In the genomic region with DNA sequence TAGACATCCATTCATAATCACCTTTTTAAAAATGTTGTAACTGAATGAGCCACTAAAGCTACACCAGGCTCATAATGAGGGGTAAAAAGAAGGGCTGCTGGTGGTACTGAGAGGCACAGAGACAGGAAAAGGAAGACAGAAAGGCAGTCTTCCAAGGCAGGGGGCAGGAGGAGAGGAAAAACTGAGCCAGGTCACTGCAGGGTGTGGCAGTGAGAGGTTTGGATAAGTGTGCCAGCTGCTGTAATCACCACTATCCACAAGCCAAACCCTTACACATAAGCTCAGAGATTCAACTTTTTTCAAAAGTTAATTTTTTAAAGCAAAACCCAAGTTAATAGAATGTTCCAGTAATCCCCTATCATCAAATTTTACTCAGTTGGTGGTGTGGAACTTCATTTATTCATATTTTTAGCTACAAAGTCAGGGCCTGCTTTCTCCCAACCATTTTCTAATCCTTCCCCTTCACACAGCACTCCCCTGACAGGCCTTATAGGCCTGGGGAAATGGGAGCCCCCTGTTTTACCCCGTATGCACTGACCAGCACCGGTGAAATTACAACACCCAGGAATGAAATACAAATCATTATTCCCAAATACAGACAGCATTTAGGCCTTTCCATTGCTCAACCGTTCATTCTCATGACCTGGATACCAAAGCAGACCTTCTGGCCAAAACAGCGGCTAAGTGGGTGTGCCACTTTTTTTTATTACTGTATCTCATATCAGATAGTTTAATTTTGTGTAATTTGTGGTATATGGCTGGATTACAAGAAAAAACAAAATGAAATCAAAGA, we compare ENCODE assay signal across 14 cellular contexts.
A peak's percentile ranks its signal among the peaks of the same experiment; 100 is the strongest.
DNase-seq lines count a peak whose midpoint lies in the region; ATAC-seq and TF ChIP-seq lines count a peak whose summit lies in the region.
"Had no signal": no experiment of that assay in that cellular context is flagged by ENCODE, and none has a peak within 500 bp of the region (broad histone marks: within the 10 kb centered on the region; RNA-seq: fewer than 3 reads in every experiment).

No MANE protein-coding gene starts in this region.

- WGBS in suprapubic skin: 50% methylated on average over 4 of the region's 4 CpGs

- no peak for DNase-seq in breast epithelium (ENCODE audit: low spot score in 2 of 2)
- no peak for DNase-seq in left ventricle myocardium inferior
- DNase-seq in suprapubic skin (ENCODE audit: low spot score in 2 of 2): no peak
- DNase-seq in stimulated activated CD8-positive, alpha-beta memory T cell treated with anti-CD3 and anti-CD28 coated beads, Interleukin-4, amount 100 ng/mL, for 48 hours: no peak
- DNase-seq in dedifferentiated amniotic fluid mesenchymal stem cell (ENCODE audit: extremely low spot score): no peak
- DNase-seq: amygdala, foreskin melanocyte, OCI-M1, T-cell had no signal

- POLR2A ChIA-PET in HEK293 (lab: Yijun Ruan, JAX): no interaction called here

- CTCF ChIA-PET in HEK293 (lab: Yijun Ruan, JAX): interaction anchor here (0.6 kb wide), 1 partner anchor 80 kb away, joined by 3 read pairs; no protein-coding TSS in a partner anchor

- H3K4me1 ChIP-seq in HEK293 (ENCODE audit: control insufficient read depth, insufficient read depth, low read length) (peaks cover 24% of the 10 kb centered on the region), breast epithelium (no peaks in the 10 kb centered on the region), left ventricle myocardium inferior (peaks cover 29% of the 10 kb centered on the region), suprapubic skin (peaks cover 15% of the 10 kb centered on the region)
- H3K4me1 ChIP-seq: BLaER1 treated with 17β-estradiol and CSF1 and Interleukin-3, amounts not matched to agents 10 nM and 100 nM; parathyroid adenoma had no signal

- no peak for TF ChIP-seq EP300 in suprapubic skin (IDR thresholded peaks at IDR 0.05)

- intact Hi-C loops in breast epithelium (cut with DNase I; ENCODE audit: low total_unique reads) (no loop called here), left ventricle myocardium inferior (cut with micrococcal nuclease) (no loop called here)

- H3K27ac ChIP-seq in HEK293 (ENCODE audit: extremely low read depth, low read depth, low read length) (peak overlapping the region; percentile 9; the same call in 1 of the 2 replicates), breast epithelium (peak overlapping the region; percentile 45 to 52), left ventricle myocardium inferior (replicated peaks) (peak overlapping the region; percentile 64), suprapubic skin (peak overlapping the region; percentile 68)
- H3K27ac ChIP-seq: BLaER1 treated with 17β-estradiol and CSF1 and Interleukin-3, amounts not matched to agents 10 nM and 100 nM; parathyroid adenoma had no signal

- H3K4me3 ChIP-seq in HEK293 (ENCODE audit: low read depth, low read length) (no peak overlapping the region), breast epithelium (no peak overlapping the region), left ventricle myocardium inferior (no peak overlapping the region), suprapubic skin (no peak overlapping the region)
- H3K4me3 ChIP-seq: BLaER1 treated with 17β-estradiol and CSF1 and Interleukin-3, amounts not matched to agents 10 nM and 100 nM had no signal

- no peak for TF ChIP-seq CTCF in HEK293 (tag by site-specific recombination; IDR thresholded peaks at IDR 0.05)
- no peak for TF ChIP-seq CTCF in breast epithelium (IDR thresholded peaks at IDR 0.05)
- TF ChIP-seq CTCF in left ventricle myocardium inferior (IDR thresholded peaks at IDR 0.05; ENCODE audit: borderline replicate concordance): no peak
- TF ChIP-seq CTCF in suprapubic skin (IDR thresholded peaks at IDR 0.05): no peak

- no peaks in the 10 kb centered on the region for H3K9me3 ChIP-seq in HEK293 (ENCODE audit: control insufficient read depth, insufficient read depth, low read depth, low read length)
- no peaks in the 10 kb centered on the region for H3K9me3 ChIP-seq in breast epithelium
- no peaks in the 10 kb centered on the region for H3K9me3 ChIP-seq in left ventricle myocardium inferior (replicated peaks)
- no peaks in the 10 kb centered on the region for H3K9me3 ChIP-seq in suprapubic skin
- H3K9me3 ChIP-seq: BLaER1 treated with 17β-estradiol and CSF1 and Interleukin-3, amounts not matched to agents 10 nM and 100 nM had no signal

- H3K36me3 ChIP-seq in HEK293 (ENCODE audit: control insufficient read depth in 2 of 2, insufficient read depth in 1 of 2, low read length in 2 of 2) (no peaks in the 10 kb centered on the region), breast epithelium (no peaks in the 10 kb centered on the region), left ventricle myocardium inferior (no peaks in the 10 kb centered on the region), suprapubic skin (no peaks in the 10 kb centered on the region)
- H3K36me3 ChIP-seq: BLaER1 treated with 17β-estradiol and CSF1 and Interleukin-3, amounts not matched to agents 10 nM and 100 nM had no signal

- TF ChIP-seq POLR2A in breast epithelium (IDR thresholded peaks at IDR 0.05) (no peak), suprapubic skin (IDR thresholded peaks at IDR 0.05) (no peak)

- ATAC-seq in HG03280 (IDR thresholded peaks at IDR 0.05; ENCODE audit: unreplicated experiment) (no peak), GM18870 (IDR thresholded peaks at IDR 0.05; ENCODE audit: unreplicated experiment) (no peak)
- ATAC-seq: T-cell had no signal

- no peaks in the 10 kb centered on the region for H3K27me3 ChIP-seq in breast epithelium
- H3K27me3 ChIP-seq in left ventricle myocardium inferior (ENCODE audit: low read depth): no peaks in the 10 kb centered on the region
- no peaks in the 10 kb centered on the region for H3K27me3 ChIP-seq in suprapubic skin
- H3K27me3 ChIP-seq: BLaER1 treated with 17β-estradiol and CSF1 and Interleukin-3, amounts not matched to agents 10 nM and 100 nM had no signal

TF ChIP-seq in HEK293, 187 proteins besides CTCF, POLR2A, EP300 and RAD21 (continues in another document):
- TF ChIP-seq ZNF670 (tag by site-specific recombination; IDR thresholded peaks at IDR 0.05; ENCODE audit: low read depth) (no peak), SCRT2 (tag by site-specific recombination; IDR thresholded peaks at IDR 0.05) (no peak), ZNF791 (tag by site-specific recombination; IDR thresholded peaks at IDR 0.05) (no peak), OVOL3 (tag by site-specific recombination; IDR thresholded peaks at IDR 0.05) (no peak), ZXDB (tag by site-specific recombination; IDR thresholded peaks at IDR 0.05) (no peak), ZBTB11 (tag by site-specific recombination; conservative IDR thresholded peaks at IDR 0.05; ENCODE audit: low read depth) (no peak), ZSCAN30 (tag by site-specific recombination; IDR thresholded peaks at IDR 0.05) (no peak)
- TF ChIP-seq, protein P1, sequence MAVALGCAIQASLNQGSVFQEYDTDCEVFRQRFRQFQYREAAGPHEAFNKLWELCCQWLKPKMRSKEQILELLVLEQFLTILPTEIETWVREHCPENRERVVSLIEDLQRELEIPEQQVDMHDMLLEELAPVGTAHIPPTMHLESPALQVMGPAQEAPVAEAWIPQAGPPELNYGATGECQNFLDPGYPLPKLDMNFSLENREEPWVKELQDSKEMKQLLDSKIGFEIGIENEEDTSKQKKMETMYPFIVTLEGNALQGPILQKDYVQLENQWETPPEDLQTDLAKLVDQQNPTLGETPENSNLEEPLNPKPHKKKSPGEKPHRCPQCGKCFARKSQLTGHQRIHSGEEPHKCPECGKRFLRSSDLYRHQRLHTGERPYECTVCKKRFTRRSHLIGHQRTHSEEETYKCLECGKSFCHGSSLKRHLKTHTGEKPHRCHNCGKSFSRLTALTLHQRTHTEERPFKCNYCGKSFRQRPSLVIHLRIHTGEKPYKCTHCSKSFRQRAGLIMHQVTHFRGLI (tag by site-specific recombination; IDR thresholded peaks at IDR 0.05): no peak
- TF ChIP-seq, protein P2, sequence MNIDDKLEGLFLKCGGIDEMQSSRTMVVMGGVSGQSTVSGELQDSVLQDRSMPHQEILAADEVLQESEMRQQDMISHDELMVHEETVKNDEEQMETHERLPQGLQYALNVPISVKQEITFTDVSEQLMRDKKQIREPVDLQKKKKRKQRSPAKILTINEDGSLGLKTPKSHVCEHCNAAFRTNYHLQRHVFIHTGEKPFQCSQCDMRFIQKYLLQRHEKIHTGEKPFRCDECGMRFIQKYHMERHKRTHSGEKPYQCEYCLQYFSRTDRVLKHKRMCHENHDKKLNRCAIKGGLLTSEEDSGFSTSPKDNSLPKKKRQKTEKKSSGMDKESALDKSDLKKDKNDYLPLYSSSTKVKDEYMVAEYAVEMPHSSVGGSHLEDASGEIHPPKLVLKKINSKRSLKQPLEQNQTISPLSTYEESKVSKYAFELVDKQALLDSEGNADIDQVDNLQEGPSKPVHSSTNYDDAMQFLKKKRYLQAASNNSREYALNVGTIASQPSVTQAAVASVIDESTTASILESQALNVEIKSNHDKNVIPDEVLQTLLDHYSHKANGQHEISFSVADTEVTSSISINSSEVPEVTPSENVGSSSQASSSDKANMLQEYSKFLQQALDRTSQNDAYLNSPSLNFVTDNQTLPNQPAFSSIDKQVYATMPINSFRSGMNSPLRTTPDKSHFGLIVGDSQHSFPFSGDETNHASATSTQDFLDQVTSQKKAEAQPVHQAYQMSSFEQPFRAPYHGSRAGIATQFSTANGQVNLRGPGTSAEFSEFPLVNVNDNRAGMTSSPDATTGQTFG (tag by site-specific recombination; IDR thresholded peaks at IDR 0.05; ENCODE audit: borderline replicate concordance): no peak

Comparison
In these comparisons a context has a peak if more than half of its experiments do, and no peak if none do; other contexts are left out.
1. H3K27ac ChIP-seq: peak in every context shown above with its lines; median percentile 68 in suprapubic skin; 64 in left ventricle myocardium inferior; 48 in breast epithelium; 9 in HEK293.